In genomic region chr7:143183024-143183423, GRCh38 we compare ENCODE assay signal across 1 cellular context.
TF ChIP-seq lines count a peak whose summit lies in the region.

Gene TAS2R39, plus strand, starts transcription at chr7:143183419. Its CDS starts 0 bp downstream, at chr7:143183419.

TF ChIP-seq in K562, 482 proteins besides CTCF, POLR2A, EP300 and RAD21 (continued from another document):
- TF ChIP-seq, protein P1, sequence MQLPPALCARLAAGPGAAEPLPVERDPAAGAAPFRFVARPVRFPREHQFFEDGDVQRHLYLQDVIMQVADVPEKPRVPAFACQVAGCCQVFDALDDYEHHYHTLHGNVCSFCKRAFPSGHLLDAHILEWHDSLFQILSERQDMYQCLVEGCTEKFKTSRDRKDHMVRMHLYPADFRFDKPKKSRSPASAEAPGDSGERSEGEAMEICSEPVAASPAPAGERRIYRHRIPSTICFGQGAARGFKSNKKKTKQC (CRISPR knock-in tag; IDR thresholded peaks at IDR 0.05), result no peak
